Comparison of ENCODE assay signal across 15 cellular contexts in genomic region chr12:13124661-13125505, GRCh38. TPM values are rescaled to one million over a fixed set of nuclear protein-coding genes. Genes with fewer than 3 reads are reported as not detected.
DNase-seq lines count a peak whose midpoint lies in the region; ATAC-seq and TF ChIP-seq lines count a peak whose summit lies in the region.
"Had no signal": no experiment of that assay in that cellular context is flagged by ENCODE, and none has a peak within 500 bp of the region (broad histone marks: within the 10 kb centered on the region; RNA-seq: fewer than 3 reads in every experiment).

No MANE protein-coding gene starts in this region.

- BruUV-seq in A673 (replicated peaks; lab: Mats Ljungman, UMichigan): no TSS peak

- H3K27me3 Mint-ChIP-seq in HFFc6 (ENCODE audit: insufficient read depth) (no peaks in the 10 kb centered on the region), T-helper 17 cell (peaks cover 13% of the 10 kb centered on the region)

- no peaks in the 10 kb centered on the region for H3K9me3 Mint-ChIP-seq in HFFc6

- no peaks in the 10 kb centered on the region for H3K9me2 ChIP-seq in hepatocyte (replicated peaks; ENCODE audit: insufficient read depth)

- H3K27ac Mint-ChIP-seq in HFFc6 (peak overlapping the region; percentile 20), T-helper 17 cell (no peak overlapping the region)

- 67% methylated on average over 7 of the region's 7 CpGs for WGBS in hepatocyte (ENCODE audit: low lambda C conversion rate, missing lambda C conversion rate)

- H3K9me3 ChIP-seq in A673 (ENCODE audit: low read depth, low read length, poor library complexity, severe bottlenecking) (no peaks in the 10 kb centered on the region), adipocyte (ENCODE audit: control insufficient read depth, low read length) (no peaks in the 10 kb centered on the region), hepatocyte (ENCODE audit: low read depth) (no peaks in the 10 kb centered on the region), T-helper 17 cell (ENCODE audit: control insufficient read depth, low read length, poor library complexity, severe bottlenecking) (no peaks in the 10 kb centered on the region)
- H3K9me3 ChIP-seq: neutrophil had no signal

- CTCF ChIA-PET in A673 (lab: Charles Lee): no interaction called here

- no peaks in the 10 kb centered on the region for H4K20me1 ChIP-seq in hepatocyte (ENCODE audit: insufficient read depth, poor library complexity, severe bottlenecking)

- H3K4me3 Mint-ChIP-seq in HFFc6 (peak overlapping the region; percentile 8; the same call in 1 of the 2 replicates), T-helper 17 cell (no peak overlapping the region)

- H3K27me3 ChIP-seq in A673 (replicated peaks; ENCODE audit: insufficient read depth, low read depth, low read length, poor library complexity) (no peaks in the 10 kb centered on the region), adipocyte (replicated peaks; ENCODE audit: control insufficient read depth, insufficient read depth, low read length) (no peaks in the 10 kb centered on the region), hepatocyte (no peaks in the 10 kb centered on the region)
- H3K27me3 ChIP-seq: neutrophil had no signal

- H3K4me1 ChIP-seq in A673 (ENCODE audit: insufficient read depth, low read length, poor library complexity, severe bottlenecking) (no peaks in the 10 kb centered on the region), adipocyte (ENCODE audit: control insufficient read depth, insufficient read depth, low read length) (peaks cover 27% of the 10 kb centered on the region), hepatocyte (ENCODE audit: insufficient read depth) (peaks cover 23% of the 10 kb centered on the region)

- no peak overlapping the region for H2AFZ ChIP-seq in hepatocyte

- no peak overlapping the region for H3K9ac ChIP-seq in adipocyte (ENCODE audit: low read length)

- TF ChIP-seq CTCF in A673 (conservative IDR thresholded peaks at IDR 0.05; ENCODE audit: low read depth, low read length) (no peak), HFFc6 (IDR thresholded peaks at IDR 0.05) (no peak), hepatocyte (IDR thresholded peaks at IDR 0.05; ENCODE audit: poor library complexity) (no peak)

- H3K79me2 ChIP-seq in hepatocyte: no peaks in the 10 kb centered on the region

- POLR2A ChIA-PET in A673 (lab: Charles Lee; ENCODE audit: low non-redundant PET): no interaction called here

- H3K27ac ChIP-seq in A673 (ENCODE audit: low read depth, low read length, poor library complexity, severe bottlenecking): no peak overlapping the region
- H3K27ac ChIP-seq in hepatocyte: peak overlapping the region; percentile 67
- H3K27ac ChIP-seq: HL-60, neutrophil had no signal

- ATAC-seq in T-helper 17 cell: no peak
- no peak for ATAC-seq in GM19351 (IDR thresholded peaks at IDR 0.05; ENCODE audit: unreplicated experiment)

- H3K4me3 ChIP-seq in A673 (ENCODE audit: low read depth, low read length, poor library complexity, severe bottlenecking) (no peak overlapping the region), adipocyte (ENCODE audit: low read length) (no peak overlapping the region), hepatocyte (no peak overlapping the region)

- H3K36me3 ChIP-seq in A673 (ENCODE audit: insufficient read depth, low read length, poor library complexity, severe bottlenecking): no peaks in the 10 kb centered on the region
- H3K36me3 ChIP-seq in adipocyte (ENCODE audit: control insufficient read depth, insufficient read depth, low read length, severe bottlenecking): no peaks in the 10 kb centered on the region
- no peaks in the 10 kb centered on the region for H3K36me3 ChIP-seq in hepatocyte (replicated peaks; ENCODE audit: insufficient read depth, low read depth)
- H3K36me3 ChIP-seq: neutrophil had no signal

- intact Hi-C loops in A673 (cut with micrococcal nuclease; ENCODE audit: unreplicated experiment): no loop called here
- intact Hi-C loops in posterior vena cava (cut with DNase I): no loop called here

- H3K36me3 Mint-ChIP-seq in HFFc6 (ENCODE audit: low read depth) (no peaks in the 10 kb centered on the region), T-helper 17 cell (ENCODE audit: low read depth) (no peaks in the 10 kb centered on the region)

- H3K4me1 Mint-ChIP-seq in HFFc6 (ENCODE audit: low read depth) (peaks cover 52% of the 10 kb centered on the region), T-helper 17 cell (peaks cover 2% of the 10 kb centered on the region)

- DNase-seq in A673 (ENCODE audit: low spot score): peak; percentile 26
- DNase-seq in HFFc6: peak; percentile 62
- peak; percentile 56 for DNase-seq in adipocyte (ENCODE audit: low read depth)
- peak; percentile 35 for DNase-seq in hepatocyte (ENCODE audit: low spot score)
- DNase-seq in T-helper 17 cell: no peak
- no peak for DNase-seq in posterior vena cava (ENCODE audit: low spot score)
- DNase-seq in NCI-H2196 (lab: John Stamatoyannopoulos, UW; ENCODE audit: unreplicated experiment): no peak
- DNase-seq: activated CD4-positive, alpha-beta T cell treated with anti-CD3 and anti-CD28 coated beads for 1 hour; activated gamma-delta T cell; NCI-H1694; stimulated activated CD4-positive, alpha-beta T cell treated with anti-CD3 and anti-CD28 coated beads, Interleukin-4, amount 100 ng/mL, for 4 hours had no signal

- no peak overlapping the region for H3K4me2 ChIP-seq in hepatocyte

RNA-seq across cellular contexts. Expression of gene GSG1, which starts 21.4 kb away (rescaled TPM):
- total RNA-seq in A673 (2021) (0.24 TPM in 1 of 2 replicates, not detected in the other), hepatocyte (1.5 TPM in 1 of 2 replicates, not detected in the other), T-helper 17 cell (not detected), posterior vena cava (not detected)
- 1 to 10 TPM in 2 of 6 experiments, under 1 TPM in 4; 0.48 to 1.0 (median 0.75) TPM for total RNA-seq in HFFc6 (2021; fragmentation: NEBNext Ultra II Directional; extraction: Animal tissue kit (Norgen Biotek cat#: 25700))
- 0.37 and 0.72 TPM in 2 replicates for polyA plus RNA-seq in hepatocyte
- total RNA-seq: temporal lobe had no signal

Comparison
In these comparisons a context has a peak if more than half of its experiments do, and no peak if none do; other contexts are left out.
1. DNase-seq: peak in A673 (single experiment), HFFc6 (single experiment), adipocyte (single experiment) and hepatocyte (single experiment); none in T-helper 17 cell (0 of 3), posterior vena cava (single experiment) and NCI-H2196 (single experiment).